37 cellular contexts compared by ENCODE assay signal in the genomic region with DNA sequence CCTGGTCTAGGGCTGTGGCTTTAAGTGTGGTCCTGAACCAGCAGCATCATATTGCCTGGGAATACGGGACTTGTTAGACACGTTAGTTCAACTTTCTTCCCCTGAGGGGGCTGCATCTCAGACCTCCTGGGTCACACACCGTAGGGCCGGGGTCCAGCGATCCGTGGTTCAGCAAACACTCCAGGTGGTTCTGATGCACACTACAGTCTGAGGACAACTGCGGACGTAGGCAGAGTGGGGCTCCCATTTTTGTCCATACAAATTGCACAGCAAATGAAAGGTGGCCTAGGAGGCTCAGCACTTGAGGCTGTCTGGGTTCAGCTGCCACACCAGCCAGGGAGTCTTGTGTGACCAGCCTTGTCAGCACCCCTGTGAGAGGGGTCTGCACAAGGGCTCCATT.
DNase-seq lines count a peak whose midpoint lies in the region; ATAC-seq, FAIRE-seq and TF ChIP-seq lines count a peak whose summit lies in the region.
"Had no signal": no experiment of that assay in that cellular context is flagged by ENCODE, and none has a peak within 500 bp of the region (broad histone marks: within the 10 kb centered on the region; RNA-seq: fewer than 3 reads in every experiment).

No MANE protein-coding gene starts in this region.

- H3K23ac ChIP-seq in neuronal stem cell (ENCODE audit: low read depth, low read length, poor library complexity) = no peak overlapping the region

- TF ChIP-seq CTCF in bronchial epithelial cell (IDR thresholded peaks at IDR 0.05; ENCODE audit: insufficient read depth, low read length, severe bottlenecking) (no peak), endodermal cell (conservative IDR thresholded peaks at IDR 0.05) (no peak)

- no peak overlapping the region for H2BK15ac ChIP-seq in neuronal stem cell (ENCODE audit: low read length)

- no peak overlapping the region for H3K14ac ChIP-seq in neuronal stem cell (ENCODE audit: low read length)

- H3K4me1 ChIP-seq in endodermal cell (ENCODE audit: control insufficient read depth, insufficient read depth, low read length) (no peaks in the 10 kb centered on the region), neuronal stem cell (ENCODE audit: control insufficient read depth in 2 of 2, insufficient read depth in 1 of 2, low read depth in 1 of 2, low read length in 2 of 2) (peaks cover 8 to 30% of the 10 kb centered on the region in 2 donors)
- H3K4me1 ChIP-seq: A549; BE2C; BLaER1; BLaER1 treated with 17β-estradiol and CSF1 and Interleukin-3, amounts not matched to agents 10 nM and 100 nM; Caco-2 had no signal

- H2BK5ac ChIP-seq in neuronal stem cell (ENCODE audit: low read length) = no peak overlapping the region

- DNase-seq in cardiac septum (ENCODE audit: low spot score) = peak; percentile 54
- no peak for DNase-seq in left cardiac atrium
- DNase-seq in bronchial epithelial cell (ENCODE audit: low read depth) = no peak
- DNase-seq in endodermal cell = no peak
- DNase-seq in neuronal stem cell (ENCODE audit: low spot score) = no peak
- DNase-seq in stimulated activated CD4-positive, alpha-beta T cell treated with anti-CD3 and anti-CD28 coated beads, Interleukin-4, amount 100 ng/mL, for 1 hour = no peak
- no peak for DNase-seq in stimulated activated CD4-positive, alpha-beta T cell treated with anti-CD3 and anti-CD28 coated beads, Interleukin-2, amount 100 ng/mL, for 24 hours
- DNase-seq: 8988T; ACHN; AML-193; BE2C; C1 segment of cervical spinal cord; Caco-2; Calu3; CD4-positive, alpha-beta memory T cell; CD4-positive, alpha-beta T cell; CD4-positive, CD25-positive, alpha-beta regulatory T cell; CD8-positive, alpha-beta memory T cell; CD8-positive, alpha-beta T cell; COR-L47; DMS 273 treated with DMSO at 0.1 percent for 48 hours; DMS153; DMS53; DMS79; DMS79 treated with DMSO at 0.1 percent for 48 hours; DND-41; EL had no signal

- H2BK12ac ChIP-seq in neuronal stem cell (ENCODE audit: low read length) = no peak overlapping the region

- H3K27me3 ChIP-seq in bronchial epithelial cell (ENCODE audit: control insufficient read depth, insufficient read depth, low read length) (no peaks in the 10 kb centered on the region), endodermal cell (ENCODE audit: control insufficient read depth, insufficient read depth, low read length, poor library complexity, severe bottlenecking) (no peaks in the 10 kb centered on the region), neuronal stem cell (ENCODE audit: control insufficient read depth in 3 of 3, insufficient read depth in 3 of 3, low read depth in 1 of 3, low read length in 3 of 3) (no peaks in the 10 kb centered on the region)
- H3K27me3 ChIP-seq: BE2C; BLaER1; BLaER1 treated with 17β-estradiol and CSF1 and Interleukin-3, amounts not matched to agents 10 nM and 100 nM had no signal

- no peak overlapping the region for H2BK120ac ChIP-seq in neuronal stem cell (ENCODE audit: low read depth, low read length)

- H3K4me3 ChIP-seq in bronchial epithelial cell (ENCODE audit: low read depth, low read length) = no peak overlapping the region
- H3K4me3 ChIP-seq in endodermal cell (ENCODE audit: low read length) = no peak overlapping the region
- no peak overlapping the region for H3K4me3 ChIP-seq in neuronal stem cell (ENCODE audit: low read length in 2 of 2)
- H3K4me3 ChIP-seq: A549; BLaER1; BLaER1 treated with 17β-estradiol and CSF1 and Interleukin-3, amounts not matched to agents 10 nM and 100 nM had no signal

- H3K9me3 Mint-ChIP-seq in endodermal cell = peaks cover 4% of the 10 kb centered on the region
- H3K9me3 Mint-ChIP-seq: CD4-positive, alpha-beta memory T cell; CD4-positive, alpha-beta T cell; CD8-positive, alpha-beta memory T cell; CD8-positive, alpha-beta T cell had no signal

- H4K91ac ChIP-seq in neuronal stem cell (ENCODE audit: low read depth, low read length, poor library complexity) = no peak overlapping the region

- no peak overlapping the region for H3K27ac Mint-ChIP-seq in endodermal cell
- H3K27ac Mint-ChIP-seq: B cell; CD4-positive, alpha-beta memory T cell; CD4-positive, alpha-beta T cell; CD4-positive, CD25-positive, alpha-beta regulatory T cell; CD8-positive, alpha-beta memory T cell; CD8-positive, alpha-beta T cell had no signal

- intact Hi-C loops in cardiac septum (cut with DNase I) = no loop called here
- intact Hi-C loops in left cardiac atrium (cut with DNase I) = no loop called here

- no peak overlapping the region for H3K4ac ChIP-seq in neuronal stem cell (ENCODE audit: low read length)

- FAIRE-seq in bronchial epithelial cell (lab: Jason Lieb, UNC) = peak; percentile 47
- FAIRE-seq: A204.1, A549, D721Med had no signal

- 94% methylated on average over 8 of the region's 8 CpGs for WGBS in endodermal cell (ENCODE audit: insufficient coverage in 1 of 2, insufficient read length in 1 of 2), 2 experiments
- WGBS in neuronal stem cell (ENCODE audit: extremely low coverage in 2 of 2, insufficient read length in 2 of 2, insufficient replicate concordance in 1 of 2), 2 donors = no CpG with 5 or more reads among the region's 8 CpGs

- no peak overlapping the region for H3K4me3 Mint-ChIP-seq in endodermal cell
- H3K4me3 Mint-ChIP-seq: B cell; CD14-positive monocyte; CD4-positive, alpha-beta memory T cell; CD4-positive, alpha-beta T cell; CD4-positive, CD25-positive, alpha-beta regulatory T cell; CD8-positive, alpha-beta memory T cell; CD8-positive, alpha-beta T cell had no signal

- H3K27ac ChIP-seq in endodermal cell (ENCODE audit: low read depth, low read length) (peak overlapping the region; percentile 40), neuronal stem cell (replicated peaks; ENCODE audit: low read length) (no peak overlapping the region)
- H3K27ac ChIP-seq: 22Rv1; A549; BLaER1; BLaER1 treated with 17β-estradiol and CSF1 and Interleukin-3, amounts not matched to agents 10 nM and 100 nM; C4-2B had no signal

- H3K79me1 ChIP-seq in neuronal stem cell (ENCODE audit: low read depth, low read length) = no peaks in the 10 kb centered on the region

- peak overlapping the region; percentile 68 for H3K18ac ChIP-seq in neuronal stem cell (ENCODE audit: low read length)

- H2AFZ ChIP-seq in neuronal stem cell (ENCODE audit: low read length) = peak overlapping the region; percentile 67

- no peak overlapping the region for H3K4me2 ChIP-seq in neuronal stem cell (ENCODE audit: insufficient read depth, low read length, poor library complexity, severe bottlenecking)
- H3K4me2 ChIP-seq: A549; BLaER1; BLaER1 treated with 17β-estradiol and CSF1 and Interleukin-3, amounts not matched to agents 10 nM and 100 nM had no signal

- ATAC-seq in left cardiac atrium (no peak), HG02610 (IDR thresholded peaks at IDR 0.05; ENCODE audit: unreplicated experiment) (no peak)
- ATAC-seq: A549; CD8-positive, alpha-beta T cell had no signal

- H3K27me3 Mint-ChIP-seq in endodermal cell (ENCODE audit: insufficient read depth) = peaks cover 2% of the 10 kb centered on the region
- H3K27me3 Mint-ChIP-seq: CD4-positive, CD25-positive, alpha-beta regulatory T cell had no signal

- H3K4me1 Mint-ChIP-seq in endodermal cell = peaks cover 6% of the 10 kb centered on the region
- H3K4me1 Mint-ChIP-seq: B cell; CD4-positive, alpha-beta memory T cell; CD4-positive, CD25-positive, alpha-beta regulatory T cell; CD8-positive, alpha-beta memory T cell had no signal

- H2AK5ac ChIP-seq in neuronal stem cell (ENCODE audit: low read depth, low read length) = no peak overlapping the region

- no peaks in the 10 kb centered on the region for H3K36me3 Mint-ChIP-seq in endodermal cell (ENCODE audit: low read depth)
- H3K36me3 Mint-ChIP-seq: CD14-positive monocyte; CD4-positive, alpha-beta memory T cell; CD4-positive, CD25-positive, alpha-beta regulatory T cell; CD8-positive, alpha-beta memory T cell; CD8-positive, alpha-beta T cell had no signal

- H3K36me3 ChIP-seq in bronchial epithelial cell (ENCODE audit: control insufficient read depth, insufficient read depth, low read length) = no peaks in the 10 kb centered on the region
- no peaks in the 10 kb centered on the region for H3K36me3 ChIP-seq in endodermal cell (ENCODE audit: control insufficient read depth, insufficient read depth, low read length)
- H3K36me3 ChIP-seq in neuronal stem cell (replicated peaks in 1 of 2; ENCODE audit: control insufficient read depth in 2 of 2, insufficient read depth in 2 of 2, low read length in 2 of 2) = no peaks in the 10 kb centered on the region
- H3K36me3 ChIP-seq: BE2C; BLaER1; BLaER1 treated with 17β-estradiol and CSF1 and Interleukin-3, amounts not matched to agents 10 nM and 100 nM had no signal

- no peaks in the 10 kb centered on the region for H3K9me3 ChIP-seq in endodermal cell (ENCODE audit: control insufficient read depth, low read length)
- H3K9me3 ChIP-seq in neuronal stem cell (replicated peaks in 1 of 2; ENCODE audit: control insufficient read depth in 2 of 2, insufficient read depth in 1 of 2, low read depth in 1 of 2, low read length in 2 of 2) = peaks cover 0 to 12% of the 10 kb centered on the region in 2 donors
- H3K9me3 ChIP-seq: A549, BE2C, BLaER1, Caco-2 had no signal

- H4K8ac ChIP-seq in neuronal stem cell (ENCODE audit: low read depth, low read length) = no peak overlapping the region

- H3K9ac ChIP-seq in endodermal cell (ENCODE audit: extremely low read depth, low read length, poor library complexity, severe bottlenecking) (no peak overlapping the region), neuronal stem cell (ENCODE audit: low read depth, low read length, poor library complexity) (no peak overlapping the region)
- H3K9ac ChIP-seq: BLaER1; BLaER1 treated with 17β-estradiol and CSF1 and Interleukin-3, amounts not matched to agents 10 nM and 100 nM had no signal
